ENCODE assay signal across 9 cellular contexts in the genomic region with DNA sequence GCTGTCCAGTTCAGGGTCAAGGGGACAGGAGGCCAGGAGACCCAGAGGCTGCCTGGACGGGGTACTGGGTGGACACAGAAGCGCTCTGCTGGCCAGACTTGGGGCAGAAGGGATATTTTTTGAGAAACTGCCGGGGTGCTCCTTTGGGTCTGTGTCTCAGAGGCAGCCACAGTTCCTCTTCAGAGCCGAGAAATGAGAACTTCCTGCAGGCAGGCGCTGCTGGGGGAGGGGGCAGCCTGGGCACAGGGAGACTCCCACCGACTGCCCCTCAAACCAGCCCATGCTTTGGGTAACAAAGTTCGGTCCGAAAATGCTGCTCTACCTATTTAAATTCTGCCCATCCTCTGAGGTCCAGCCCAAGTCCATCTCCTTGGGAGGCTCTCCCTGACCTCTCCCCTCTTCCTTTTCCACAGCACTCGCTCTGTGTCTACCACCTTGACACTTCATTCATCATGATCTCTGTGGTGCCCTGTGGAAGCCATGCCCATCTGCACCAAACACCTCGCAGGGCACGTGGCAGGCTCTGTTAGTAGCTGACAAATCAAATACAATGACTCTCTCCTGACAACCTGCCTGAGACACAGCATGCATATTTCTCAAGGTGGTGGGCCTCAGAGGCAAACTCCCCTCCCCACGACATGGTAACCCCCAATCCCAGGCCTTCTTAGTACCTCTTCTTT. TPM values are rescaled to one million over a fixed set of nuclear protein-coding genes. Genes with fewer than 3 reads are reported as not detected.
DNase-seq lines count a peak whose midpoint lies in the region; ATAC-seq, FAIRE-seq and TF ChIP-seq lines count a peak whose summit lies in the region.
"Had no signal": no experiment of that assay in that cellular context is flagged by ENCODE, and none has a peak within 500 bp of the region (broad histone marks: within the 10 kb centered on the region; RNA-seq: fewer than 3 reads in every experiment).

No MANE protein-coding gene starts in this region.

- peaks cover 59 to 91% (median 78%) of the 10 kb centered on the region in 4 donors for H3K4me1 Mint-ChIP-seq in CD4-positive, alpha-beta memory T cell

- H3K27ac ChIP-seq in CD4-positive, alpha-beta memory T cell (ENCODE audit: low read depth, low read length) = peak overlapping the region; percentile 28
- H3K27ac ChIP-seq in colonic mucosa = peak overlapping the region; percentile 33
- H3K27ac ChIP-seq in parathyroid adenoma = peak overlapping the region; percentile 78
- H3K27ac ChIP-seq in SJCRH30 = no peak overlapping the region
- peak overlapping the region in 1 of 2 donors; percentile 65 for H3K27ac ChIP-seq in small intestine (ENCODE audit: low read depth in 1 of 2, low read length in 1 of 2)

- no peak for DNase-seq in CD4-positive, alpha-beta memory T cell
- DNase-seq in MV-4-11 (lab: John Stamatoyannopoulos, UW) = peak; percentile 18
- DNase-seq in colonic mucosa = no peak
- no peak for DNase-seq in NCI-H446 treated with DMSO at 0.1 percent for 48 hours (lab: John Stamatoyannopoulos, UW)
- DNase-seq in SJCRH30 = no peak
- DNase-seq in small intestine = no peak
- DNase-seq: MG63 had no signal

- H3K4me2 ChIP-seq in parathyroid adenoma (ENCODE audit: low read length) = no peak overlapping the region

- no peak for FAIRE-seq in small intestine (lab: Jason Lieb, UNC)

- no peak overlapping the region for H3K9ac ChIP-seq in colonic mucosa (ENCODE audit: low read depth in 2 of 2, low read length in 2 of 2)
- H3K9ac ChIP-seq in parathyroid adenoma = no peak overlapping the region

- H3K27me3 ChIP-seq in CD4-positive, alpha-beta memory T cell (ENCODE audit: insufficient read depth, low read length) = no peaks in the 10 kb centered on the region
- H3K27me3 ChIP-seq in colonic mucosa = no peaks in the 10 kb centered on the region
- no peaks in the 10 kb centered on the region for H3K27me3 ChIP-seq in parathyroid adenoma (ENCODE audit: control insufficient read depth, insufficient read depth, low read length)
- no peaks in the 10 kb centered on the region for H3K27me3 ChIP-seq in SJCRH30
- no peaks in the 10 kb centered on the region for H3K27me3 ChIP-seq in small intestine (ENCODE audit: control insufficient read depth in 2 of 2, insufficient read depth in 2 of 2, low read length in 2 of 2)
- H3K27me3 ChIP-seq: MG63 had no signal

- intact Hi-C loops in CD4-positive, alpha-beta memory T cell (cut with micrococcal nuclease) = no loop called here
- intact Hi-C loops in colonic mucosa (cut with DNase I) = loop anchor here (5.0 kb wide), 1 partner anchor 34 kb away; no protein-coding TSS in a partner anchor

- no peak overlapping the region for H2AFZ ChIP-seq in parathyroid adenoma

- no peaks in the 10 kb centered on the region for H3K27me3 Mint-ChIP-seq in CD4-positive, alpha-beta memory T cell

- peaks cover 85% of the 10 kb centered on the region for H3K4me1 ChIP-seq in CD4-positive, alpha-beta memory T cell (ENCODE audit: insufficient read depth, low read length)
- H3K4me1 ChIP-seq in colonic mucosa (peaks cover 7% of the 10 kb centered on the region), parathyroid adenoma (peaks cover 73% of the 10 kb centered on the region), SJCRH30 (peaks cover 8% of the 10 kb centered on the region), small intestine (ENCODE audit: control insufficient read depth in 2 of 2, insufficient read depth in 1 of 2, low read depth in 1 of 2, low read length in 1 of 2) (peaks cover 0 to 13% of the 10 kb centered on the region in 2 donors)

- ATAC-seq in HG02798 (IDR thresholded peaks at IDR 0.05; ENCODE audit: poor library complexity, unreplicated experiment) = no peak

- no peaks in the 10 kb centered on the region for H3K9me3 Mint-ChIP-seq in CD4-positive, alpha-beta memory T cell

- CTCF ChIA-PET in CD4-positive, alpha-beta memory T cell (lab: Charles Lee; ENCODE audit: partially characterized antibody) = interaction anchor here (1.8 to 20.2 kb wide), 4 partner anchors 14 to 61 kb away, joined by 6 to 568 read pairs (median 16); no protein-coding TSS in a partner anchor

- peaks cover 94% of the 10 kb centered on the region for H3K79me2 ChIP-seq in parathyroid adenoma

- POLR2A ChIA-PET in CD4-positive, alpha-beta memory T cell (lab: Charles Lee; ENCODE audit: partially characterized antibody) = interaction anchor here (0.8 to 21.9 kb wide), 4 partner anchors 10 to 96 kb away, joined by 3 to 516 read pairs (median 10); partner anchors contain the start of gene HDAC7

- TF ChIP-seq CTCF in colonic mucosa (IDR thresholded peaks at IDR 0.05) = no peak
- TF ChIP-seq CTCF in parathyroid adenoma (IDR thresholded peaks at IDR 0.05) = no peak

- H3K36me3 ChIP-seq in CD4-positive, alpha-beta memory T cell (ENCODE audit: insufficient read depth, low read length) = peaks cover 9% of the 10 kb centered on the region
- H3K36me3 ChIP-seq in colonic mucosa (no peaks in the 10 kb centered on the region), parathyroid adenoma (ENCODE audit: control insufficient read depth, insufficient read depth, low read length) (no peaks in the 10 kb centered on the region), SJCRH30 (peaks cover 17% of the 10 kb centered on the region), small intestine (ENCODE audit: control insufficient read depth in 2 of 2, insufficient read depth in 2 of 2, low read length in 2 of 2) (no peaks in the 10 kb centered on the region)

- peak overlapping the region; percentile 54 to 82 (median 78) for H3K4me3 Mint-ChIP-seq in CD4-positive, alpha-beta memory T cell

- no peak overlapping the region for H3K4me3 ChIP-seq in CD4-positive, alpha-beta memory T cell (ENCODE audit: low read length in 2 of 2)
- H3K4me3 ChIP-seq in colonic mucosa (no peak overlapping the region), parathyroid adenoma (ENCODE audit: low read depth, low read length) (no peak overlapping the region), SJCRH30 (no peak overlapping the region), small intestine (ENCODE audit: low read depth in 1 of 2, low read length in 2 of 2) (no peak overlapping the region)
- H3K4me3 ChIP-seq: MG63 had no signal

- H3K9me3 ChIP-seq in CD4-positive, alpha-beta memory T cell (ENCODE audit: control insufficient read depth in 1 of 2, low read length in 2 of 2) = no peaks in the 10 kb centered on the region
- H3K9me3 ChIP-seq in colonic mucosa (no peaks in the 10 kb centered on the region), parathyroid adenoma (ENCODE audit: control insufficient read depth, low read length) (no peaks in the 10 kb centered on the region), SJCRH30 (replicated peaks) (no peaks in the 10 kb centered on the region), small intestine (ENCODE audit: control insufficient read depth, low read depth) (no peaks in the 10 kb centered on the region)
- H3K9me3 ChIP-seq: MG63 had no signal

- peak overlapping the region; percentile 72 to 94 (median 89) for H3K27ac Mint-ChIP-seq in CD4-positive, alpha-beta memory T cell

- H3K36me3 Mint-ChIP-seq in CD4-positive, alpha-beta memory T cell = peaks cover 7 to 45% of the 10 kb centered on the region in 2 donors

- WGBS in small intestine, 3 donors = 62 to 83% (median 76%) methylated on average over 12 of the region's 12 CpGs

RNA-seq across cellular contexts. Expression of gene HDAC7, which starts 16.4 kb away (rescaled TPM):
- total RNA-seq in CD4-positive, alpha-beta memory T cell = 100 to 1,000 TPM; 139 to 142 TPM
- 10 to 100 TPM in 1 of 2 donors, 1 to 10 TPM in 1; 7.9 to 26.8 TPM for polyA plus RNA-seq in CD4-positive, alpha-beta memory T cell
- 10 to 100 TPM; 27.3 to 29.7 TPM for total RNA-seq in colonic mucosa
- total RNA-seq in SJCRH30 (2014; rRNA removed; shearing (Covaris generic)) = 34.9 and 37.1 TPM in 2 replicates
- polyA plus RNA-seq in small intestine = 10 to 100 TPM in 1 of 3 donors, 1 to 10 TPM in 2; 2.2 to 30.3 (median 6.2) TPM

RNA-seq across cellular contexts. Expression of gene SLC48A1, which starts 30.3 kb away (rescaled TPM):
- 10 to 100 TPM; 12.1 to 12.3 TPM for total RNA-seq in CD4-positive, alpha-beta memory T cell
- polyA plus RNA-seq in CD4-positive, alpha-beta memory T cell = 1 to 10 TPM; 8.7 to 9.0 TPM
- total RNA-seq in colonic mucosa = 10 to 100 TPM; 12.2 to 17.9 TPM
- total RNA-seq in SJCRH30 (2014; rRNA removed; shearing (Covaris generic)) = 1.1 and 1.4 TPM in 2 replicates
- polyA plus RNA-seq in small intestine = 10 to 100 TPM in 1 of 3 donors, 1 to 10 TPM in 2; 5.1 to 12.1 (median 5.4) TPM

RNA-seq across cellular contexts. Expression of gene RAPGEF3, which starts 44.7 kb away (rescaled TPM):
- total RNA-seq in CD4-positive, alpha-beta memory T cell = under 1 TPM; 0.15 to 0.39 TPM
- polyA plus RNA-seq in CD4-positive, alpha-beta memory T cell = under 1 TPM in 1 of 2 donors, not detected in 1; 0.14 TPM
- total RNA-seq in colonic mucosa = 10 to 100 TPM; 10.1 TPM
- 0.49 and 0.68 TPM in 2 replicates for total RNA-seq in SJCRH30 (2014; rRNA removed; shearing (Covaris generic))
- 10 to 100 TPM in 1 of 3 donors, 1 to 10 TPM in 2; 2.5 to 19.8 (median 2.7) TPM for polyA plus RNA-seq in small intestine
